10 cellular contexts compared by ENCODE assay signal in genomic region chr10:102462512-102463054, GRCh38. TPM values are rescaled to one million over a fixed set of nuclear protein-coding genes. Genes with fewer than 3 reads are reported as not detected.
DNase-seq lines count a peak whose midpoint lies in the region; ATAC-seq lines count a peak whose summit lies in the region.
"Had no signal": no experiment of that assay in that cellular context is flagged by ENCODE, and none has a peak within 500 bp of the region (broad histone marks: within the 10 kb centered on the region; RNA-seq: fewer than 3 reads in every experiment).

No MANE protein-coding gene starts in this region.

- peaks cover 2% of the 10 kb centered on the region for H3K36me3 Mint-ChIP-seq in activated CD4-positive, alpha-beta T cell treated with anti-CD3 and anti-CD28 coated beads for 36 hours (ENCODE audit: low read depth)

- H3K27ac Mint-ChIP-seq in activated CD4-positive, alpha-beta T cell treated with anti-CD3 and anti-CD28 coated beads for 36 hours, result no peak overlapping the region

- H3K27me3 Mint-ChIP-seq in activated CD4-positive, alpha-beta T cell treated with anti-CD3 and anti-CD28 coated beads for 36 hours, result no peaks in the 10 kb centered on the region

- peaks cover 3% of the 10 kb centered on the region for H3K79me2 ChIP-seq in trophoblast cell (ENCODE audit: control insufficient read depth, insufficient read depth, low read length, poor library complexity)

- H4K91ac ChIP-seq in trophoblast cell (ENCODE audit: low read depth, low read length), result no peak overlapping the region

- intact Hi-C loops in activated CD4-positive, alpha-beta T cell treated with anti-CD3 and anti-CD28 coated beads for 36 hours (cut with DNase I, micrococcal nuclease), result loop anchor here in 1 of 2 experiments (5.0 kb wide), 1 partner anchor 250 kb away; the partner anchor contains the start of genes ARL3 and SFXN2

- H3K36me3 ChIP-seq in NT2/D1 (ENCODE audit: insufficient read depth, insufficient read length, low read length) (no peaks in the 10 kb centered on the region), endocrine pancreas (ENCODE audit: control insufficient read depth, insufficient read depth, low read length) (no peaks in the 10 kb centered on the region), trophoblast cell (ENCODE audit: control insufficient read depth in 1 of 2, insufficient read depth in 2 of 2, low read length in 2 of 2) (no peaks in the 10 kb centered on the region)
- H3K36me3 ChIP-seq: prostate gland had no signal

- H3K27me3 ChIP-seq in NT2/D1 (ENCODE audit: insufficient read depth, insufficient read length) (no peaks in the 10 kb centered on the region), endocrine pancreas (ENCODE audit: control insufficient read depth, insufficient read depth, low read length) (no peaks in the 10 kb centered on the region), trophoblast cell (ENCODE audit: insufficient read depth, low read length) (no peaks in the 10 kb centered on the region)

- H3K23ac ChIP-seq in trophoblast cell (ENCODE audit: low read length), result no peak overlapping the region

- WGBS in trophoblast cell (ENCODE audit: extremely low coverage, insufficient coverage, insufficient read length), result no CpG with 5 or more reads among the region's 6 CpGs

- ATAC-seq in activated CD4-positive, alpha-beta T cell treated with anti-CD3 and anti-CD28 coated beads for 36 hours, result no peak
- ATAC-seq in HG02852 (IDR thresholded peaks at IDR 0.05; ENCODE audit: unreplicated experiment), result no peak
- ATAC-seq in HG03045 (IDR thresholded peaks at IDR 0.05; ENCODE audit: unreplicated experiment), result no peak

- no peak overlapping the region for H3K18ac ChIP-seq in trophoblast cell (ENCODE audit: low read length)

- no peak overlapping the region for H4K12ac ChIP-seq in trophoblast cell (ENCODE audit: low read depth, low read length)

- peak overlapping the region; percentile 14 for H3K4me2 ChIP-seq in trophoblast cell (ENCODE audit: low read length)

- H3K4ac ChIP-seq in trophoblast cell (ENCODE audit: low read depth, low read length), result no peak overlapping the region

- H2BK12ac ChIP-seq in trophoblast cell (ENCODE audit: low read length), result no peak overlapping the region

- no peak overlapping the region for H2BK5ac ChIP-seq in trophoblast cell (ENCODE audit: low read depth, low read length, poor library complexity)

- no peak overlapping the region for H2BK120ac ChIP-seq in trophoblast cell (ENCODE audit: insufficient read depth, low read length, poor library complexity)

- H3K4me3 ChIP-seq in NT2/D1 (ENCODE audit: insufficient read length, low read depth) (peak overlapping the region; percentile 20), endocrine pancreas (ENCODE audit: control insufficient read depth, insufficient read depth, low read length) (peak overlapping the region; percentile 8), trophoblast cell (ENCODE audit: low read depth, low read length) (no peak overlapping the region)

- no peak for DNase-seq in activated CD4-positive, alpha-beta T cell treated with anti-CD3 and anti-CD28 coated beads for 36 hours
- no peak for DNase-seq in activated CD4-positive, alpha-beta T cell treated with anti-CD3 and anti-CD28 coated beads for 1 hour
- no peak for DNase-seq in NT2/D1 (ENCODE audit: low read depth, low spot score)
- DNase-seq in trophoblast cell, result no peak
- no peak for DNase-seq in NCI-H1436 treated with DMSO at 0.1 percent for 48 hours (lab: John Stamatoyannopoulos, UW)

- POLR2A ChIA-PET in activated CD4-positive, alpha-beta T cell treated with anti-CD3 and anti-CD28 coated beads for 36 hours (lab: Charles Lee), result interaction anchor here (0.6 to 2.1 kb wide), 3 partner anchors 30 to 68 kb away, joined by 3 to 9 read pairs (median 5); partner anchors contain the start of gene CUEDC2

- H3K9ac ChIP-seq in NT2/D1 (ENCODE audit: insufficient read length, low read depth) (peak overlapping the region; percentile 5), endocrine pancreas (ENCODE audit: control insufficient read depth, insufficient read depth, low read length) (no peak overlapping the region), trophoblast cell (ENCODE audit: low read length) (no peak overlapping the region)

- H3K27ac ChIP-seq in trophoblast cell (ENCODE audit: low read depth, low read length), result no peak overlapping the region

- H4K8ac ChIP-seq in trophoblast cell (ENCODE audit: low read depth, low read length), result no peak overlapping the region

- no peak overlapping the region for H2AK5ac ChIP-seq in trophoblast cell (ENCODE audit: low read length)

- H3K9me3 ChIP-seq in NT2/D1 (ENCODE audit: insufficient read depth, low read length), result no peaks in the 10 kb centered on the region
- H3K9me3 ChIP-seq in endocrine pancreas (ENCODE audit: control insufficient read depth, low read length), result no peaks in the 10 kb centered on the region
- peaks cover 1% of the 10 kb centered on the region for H3K9me3 ChIP-seq in trophoblast cell (ENCODE audit: insufficient read depth, low read depth, low read length)
- H3K9me3 ChIP-seq: prostate gland had no signal

- no peak overlapping the region for H2AFZ ChIP-seq in trophoblast cell (ENCODE audit: insufficient read depth, low read length, poor library complexity)

- no peak overlapping the region for H3K14ac ChIP-seq in trophoblast cell (ENCODE audit: low read length)

- no peaks in the 10 kb centered on the region for H3K9me3 Mint-ChIP-seq in activated CD4-positive, alpha-beta T cell treated with anti-CD3 and anti-CD28 coated beads for 36 hours (ENCODE audit: low read depth)

- H3K79me1 ChIP-seq in trophoblast cell (ENCODE audit: low read length), result peaks cover 6% of the 10 kb centered on the region

- H3K4me1 ChIP-seq in NT2/D1 (ENCODE audit: insufficient read depth, insufficient read length), result peaks cover 4% of the 10 kb centered on the region
- peaks cover 4% of the 10 kb centered on the region for H3K4me1 ChIP-seq in endocrine pancreas (ENCODE audit: control insufficient read depth, insufficient read depth, low read length)
- H3K4me1 ChIP-seq in trophoblast cell (ENCODE audit: control insufficient read depth in 1 of 2, insufficient read depth in 2 of 2, low read length in 2 of 2), result peaks cover 11 to 19% of the 10 kb centered on the region in 2 experiments

- peaks cover 27% of the 10 kb centered on the region for H3K4me1 Mint-ChIP-seq in activated CD4-positive, alpha-beta T cell treated with anti-CD3 and anti-CD28 coated beads for 36 hours

- CTCF ChIA-PET in activated CD4-positive, alpha-beta T cell treated with anti-CD3 and anti-CD28 coated beads for 36 hours (lab: Charles Lee), result interaction anchor here (0.6 to 4.2 kb wide), 11 partner anchors 9 to 293 kb away, joined by 3 to 25 read pairs (median 3); partner anchors contain the start of gene C10orf95

- peak overlapping the region; percentile 85 for H3K4me3 Mint-ChIP-seq in activated CD4-positive, alpha-beta T cell treated with anti-CD3 and anti-CD28 coated beads for 36 hours

RNA-seq across cellular contexts. Expression of gene C10orf95, which starts 11.2 kb away (rescaled TPM):
- under 1 TPM; 0.27 to 0.32 TPM for total RNA-seq in activated CD4-positive, alpha-beta T cell treated with anti-CD3 and anti-CD28 coated beads for 36 hours
- 17.4 and 19.7 TPM in 2 replicates for polyA plus RNA-seq in trophoblast cell (2013)
- polyA plus RNA-seq: AG04450 had no signal

RNA-seq across cellular contexts. Expression of gene CUEDC2, which starts 30.2 kb away (rescaled TPM):
- 10 to 100 TPM; 60.8 to 72.7 TPM for total RNA-seq in activated CD4-positive, alpha-beta T cell treated with anti-CD3 and anti-CD28 coated beads for 36 hours
- 45.8 and 49.8 TPM in 2 replicates for polyA plus RNA-seq in trophoblast cell (2013)

RNA-seq across cellular contexts. Expression of gene ACTR1A, which starts 39.9 kb away (rescaled TPM):
- total RNA-seq in activated CD4-positive, alpha-beta T cell treated with anti-CD3 and anti-CD28 coated beads for 36 hours, result 10 to 100 TPM; 51.1 to 53.3 TPM
- 75.7 and 77.7 TPM in 2 replicates for polyA plus RNA-seq in trophoblast cell (2013)

RNA-seq across cellular contexts. Expression of gene SUFU, which starts 41.2 kb away (rescaled TPM):
- total RNA-seq in activated CD4-positive, alpha-beta T cell treated with anti-CD3 and anti-CD28 coated beads for 36 hours, result 1 to 10 TPM; 8.4 to 9.5 TPM
- polyA plus RNA-seq in trophoblast cell (2013), result 13.3 and 14.2 TPM in 2 replicates

RNA-seq across cellular contexts. Expression of gene FBXL15, which starts 41.9 kb away (rescaled TPM):
- 10 to 100 TPM in 1 of 2 experiments, 1 to 10 TPM in 1; 5.4 to 11.9 TPM for total RNA-seq in activated CD4-positive, alpha-beta T cell treated with anti-CD3 and anti-CD28 coated beads for 36 hours
- polyA plus RNA-seq in trophoblast cell (2013), result 6.1 and 6.6 TPM in 2 replicates
